In genomic region chr4:29142708-29143107, GRCh38 we compare ENCODE assay signal across 29 cellular contexts.
"Had no signal": no experiment of that assay in that cellular context is flagged by ENCODE, and none has a peak within 500 bp of the region (broad histone marks: within the 10 kb centered on the region; RNA-seq: fewer than 3 reads in every experiment).

No MANE protein-coding gene starts in this region.

- H3K36me3 ChIP-seq: cardiac muscle cell, colonic mucosa, esophagus squamous epithelium, neural progenitor cell, prostate gland, right lobe of liver, suprapubic skin, transverse colon had no signal

- H3K4me1 ChIP-seq: colonic mucosa, esophagus squamous epithelium, neural progenitor cell, prostate gland, right lobe of liver, suprapubic skin, transverse colon had no signal

- H3K9me3 ChIP-seq: colonic mucosa, esophagus squamous epithelium, prostate gland, right lobe of liver, suprapubic skin, transverse colon had no signal

- H3K27ac Mint-ChIP-seq: dendritic cell treated with granulocyte-macrophage colony-stimulating factor and Interleukin-4, amounts not matched to agents 40 ng/mL and 50 ng/mL, for 4 days; endodermal cell; memory B cell; mesothelial cell of epicardium; naive B cell; natural killer cell treated with Interleukin-12 subunit alpha and Interleukin-12 subunit beta and Interleukin-15 and Interleukin-18, amount 100 ng/mL, for 72 hours; neural progenitor cell; stimulated activated naive CD8-positive, alpha-beta T cell treated with anti-CD3 and anti-CD28 coated beads, Interleukin-15, amount 100 ng/mL, for 72 hours had no signal

- H3K4me1 Mint-ChIP-seq: central memory CD8-positive, alpha-beta T cell; endodermal cell; memory B cell; mesothelial cell of epicardium; naive B cell; stimulated activated naive CD8-positive, alpha-beta T cell treated with anti-CD3 and anti-CD28 coated beads, Interleukin-15, amount 100 ng/mL, for 72 hours had no signal

- DNase-seq: colonic mucosa; effector CD8-positive, alpha-beta T cell; endodermal cell; erythroblast; esophagus squamous epithelium; foreskin melanocyte; left cardiac atrium; mucosa of descending colon; naive B cell; nucleus accumbens; retina; right lobe of liver; small intestine; stimulated activated CD4-positive, alpha-beta T cell treated with anti-CD3 and anti-CD28 coated beads, Interleukin-15, amount 100 ng/mL, for 24 hours; stimulated activated CD4-positive, alpha-beta T cell treated with anti-CD3 and anti-CD28 coated beads, Interleukin-4, amount 100 ng/mL, for 1 hour; stimulated activated CD8-positive, alpha-beta memory T cell treated with anti-CD3 and anti-CD28 coated beads, Interleukin-4, amount 100 ng/mL, for 48 hours; stimulated activated naive CD4-positive, alpha-beta T cell; stimulated activated naive CD8-positive, alpha-beta T cell treated with anti-CD3 and anti-CD28 coated beads, Interleukin-15, amount 100 ng/mL, for 72 hours; transverse colon had no signal

- H3K4me3 ChIP-seq: cardiac muscle cell, colonic mucosa, esophagus squamous epithelium, lung, mucosa of descending colon, neural progenitor cell, prostate gland, right lobe of liver, suprapubic skin, transverse colon had no signal

- H3K27me3 Mint-ChIP-seq: central memory CD8-positive, alpha-beta T cell; dendritic cell treated with granulocyte-macrophage colony-stimulating factor and Interleukin-4, amounts not matched to agents 40 ng/mL and 50 ng/mL, for 4 days; memory B cell; naive B cell; natural killer cell treated with Interleukin-12 subunit alpha and Interleukin-12 subunit beta and Interleukin-15 and Interleukin-18, amount 100 ng/mL, for 72 hours; stimulated activated naive CD8-positive, alpha-beta T cell treated with anti-CD3 and anti-CD28 coated beads, Interleukin-15, amount 100 ng/mL, for 72 hours had no signal

- H3K27ac ChIP-seq: cardiac muscle cell, colonic mucosa, esophagus squamous epithelium, neural progenitor cell, prostate gland, right lobe of liver, suprapubic skin, transverse colon had no signal

- ATAC-seq: left cardiac atrium; mucosa of descending colon; natural killer cell treated with Interleukin-12 subunit alpha and Interleukin-12 subunit beta and Interleukin-15 and Interleukin-18, amount 100 ng/mL, for 72 hours; right lobe of liver; stimulated activated naive CD8-positive, alpha-beta T cell treated with anti-CD3 and anti-CD28 coated beads, Interleukin-15, amount 100 ng/mL, for 72 hours had no signal

- H3K27me3 ChIP-seq: cardiac muscle cell, colonic mucosa, esophagus squamous epithelium, neural progenitor cell, right lobe of liver, suprapubic skin, transverse colon had no signal

- H3K9me3 Mint-ChIP-seq: dendritic cell treated with granulocyte-macrophage colony-stimulating factor and Interleukin-4, amounts not matched to agents 40 ng/mL and 50 ng/mL, for 4 days; endodermal cell; memory B cell had no signal

- H3K4me3 Mint-ChIP-seq: central memory CD8-positive, alpha-beta T cell; dendritic cell treated with granulocyte-macrophage colony-stimulating factor and Interleukin-4, amounts not matched to agents 40 ng/mL and 50 ng/mL, for 4 days; endodermal cell; memory B cell; mesothelial cell of epicardium; naive B cell; natural killer cell treated with Interleukin-12 subunit alpha and Interleukin-12 subunit beta and Interleukin-15 and Interleukin-18, amount 100 ng/mL, for 72 hours; neural progenitor cell; stimulated activated naive CD8-positive, alpha-beta T cell treated with anti-CD3 and anti-CD28 coated beads, Interleukin-15, amount 100 ng/mL, for 72 hours had no signal

- H3K36me3 Mint-ChIP-seq: memory B cell; mesothelial cell of epicardium; naive B cell; natural killer cell treated with Interleukin-12 subunit alpha and Interleukin-12 subunit beta and Interleukin-15 and Interleukin-18, amount 100 ng/mL, for 72 hours; neural progenitor cell had no signal
